In genomic region chr13:44669534-44669933, GRCh38 we compare ENCODE assay signal across 31 cellular contexts.
"Had no signal": no experiment of that assay in that cellular context is flagged by ENCODE, and none has a peak within 500 bp of the region (broad histone marks: within the 10 kb centered on the region; RNA-seq: fewer than 3 reads in every experiment).

No MANE protein-coding gene starts in this region.

- H3K9me3 ChIP-seq: MG63 had no signal

- H3K27me3 Mint-ChIP-seq: brain had no signal

- H3K27ac ChIP-seq: VCaP had no signal

- H3K9me3 Mint-ChIP-seq: activated CD4-positive, alpha-beta T cell treated with anti-CD3 and anti-CD28 coated beads, Interleukin-2, amount 10 ng/mL, durations not matched to agents 7 days and 5 days; activated naive CD4-positive, alpha-beta T cell treated with anti-CD3 and anti-CD28 coated beads, Interleukin-2, amount 50 U/mL, for 24 hours; activated T-cell treated with anti-CD3 and anti-CD28 coated beads, Interleukin-2, amount 50 U/mL, for 24 hours; activated T-helper 2 cell treated with anti-CD3 and anti-CD28 coated beads, Interferon-gamma antibody, Interleukin-2, Interleukin-4, amounts not matched to agents 10 μg/mL and 5 μg/mL and 100 μg/mL, durations not matched to agents 14 hours and 24 hours and 36 hours; brain had no signal

- H3K4me3 ChIP-seq: MG63 had no signal

- ATAC-seq: activated CD4-positive, alpha-beta T cell treated with anti-CD3 and anti-CD28 coated beads for 36 hours; activated CD8-positive, alpha-beta T cell treated with anti-CD3 and anti-CD28 coated beads, Interleukin-2, amount 10 ng/mL, durations not matched to agents 7 days and 5 days had no signal

- H3K4me1 Mint-ChIP-seq: activated CD4-positive, alpha-beta T cell treated with anti-CD3 and anti-CD28 coated beads for 36 hours; activated CD4-positive, alpha-beta T cell treated with anti-CD3 and anti-CD28 coated beads, Interleukin-2, amount 10 ng/mL, durations not matched to agents 7 days and 5 days; activated naive CD4-positive, alpha-beta T cell treated with anti-CD3 and anti-CD28 coated beads, Interleukin-2, amount 50 U/mL, for 24 hours had no signal

- DNase-seq: activated CD4-positive, alpha-beta T cell treated with anti-CD3 and anti-CD28 coated beads for 36 hours; activated CD4-positive, alpha-beta T cell treated with anti-CD3 and anti-CD28 coated beads, Interleukin-2, amount 10 ng/mL, durations not matched to agents 7 days and 5 days; activated CD4-positive, alpha-beta T cell treated with anti-CD3 and anti-CD28 coated beads, Interleukin-2, amount 50 U/mL, for 48 hours; activated CD4-positive, CD25-positive, alpha-beta regulatory T cell; activated CD8-positive, alpha-beta T cell treated with anti-CD3 and anti-CD28 coated beads, Interleukin-2, amount 10 ng/mL, durations not matched to agents 7 days and 5 days; activated gamma-delta T cell; activated naive CD4-positive, alpha-beta T cell treated with Interleukin-2 at 50 U/mL for 16 hours; activated T-cell treated with anti-CD3 and anti-CD28 coated beads, Interleukin-2, amount 50 U/mL, for 24 hours; anterior cingulate cortex; caudate nucleus; cerebellar nuclear complex; Kasumi-1; NCI-H1048; NCI-H1105 treated with DMSO at 0.1 percent for 48 hours; NCI-H1436; NCI-H1694; NCI-H2029; NCI-H345; NCI-H524 treated with DMSO at 0.1 percent for 48 hours; NCI-H748 treated with DMSO at 0.1 percent for 48 hours; NK-92 treated with Interleukin-12 subunit alpha and Interleukin-12 subunit beta, amount 100 ng/mL, for 24 hours; Right ventricle myocardium superior; SW 1271; T-helper 1 cell; T-helper 2 cell; T-helper 9 cell had no signal

- H3K27ac Mint-ChIP-seq: activated CD4-positive, alpha-beta T cell treated with anti-CD3 and anti-CD28 coated beads for 36 hours; activated CD4-positive, alpha-beta T cell treated with anti-CD3 and anti-CD28 coated beads, Interleukin-2, amount 10 ng/mL, durations not matched to agents 7 days and 5 days; activated CD8-positive, alpha-beta T cell treated with anti-CD3 and anti-CD28 coated beads, Interleukin-2, amount 10 ng/mL, durations not matched to agents 7 days and 5 days; activated naive CD4-positive, alpha-beta T cell treated with anti-CD3 and anti-CD28 coated beads, Interleukin-2, amount 50 U/mL, for 24 hours; activated T-cell treated with anti-CD3 and anti-CD28 coated beads, Interleukin-2, amount 50 U/mL, for 24 hours; activated T-helper 2 cell treated with anti-CD3 and anti-CD28 coated beads, Interferon-gamma antibody, Interleukin-2, Interleukin-4, amounts not matched to agents 10 μg/mL and 5 μg/mL and 100 μg/mL, durations not matched to agents 14 hours and 24 hours and 36 hours; brain had no signal

- H3K36me3 ChIP-seq: MG63 had no signal

- H3K36me3 Mint-ChIP-seq: activated naive CD4-positive, alpha-beta T cell treated with anti-CD3 and anti-CD28 coated beads, Interleukin-2, amount 50 U/mL, for 24 hours; brain had no signal

- H3K27me3 ChIP-seq: MG63 had no signal

- H3K4me3 Mint-ChIP-seq: activated CD4-positive, alpha-beta T cell treated with anti-CD3 and anti-CD28 coated beads for 36 hours; activated CD4-positive, alpha-beta T cell treated with anti-CD3 and anti-CD28 coated beads, Interleukin-2, amount 10 ng/mL, durations not matched to agents 7 days and 5 days; activated CD8-positive, alpha-beta T cell treated with anti-CD3 and anti-CD28 coated beads, Interleukin-2, amount 10 ng/mL, durations not matched to agents 7 days and 5 days; activated naive CD4-positive, alpha-beta T cell treated with anti-CD3 and anti-CD28 coated beads, Interleukin-2, amount 50 U/mL, for 24 hours; activated T-cell treated with anti-CD3 and anti-CD28 coated beads, Interleukin-2, amount 50 U/mL, for 24 hours; brain had no signal
